In genomic region chrX:131821945-131822622, GRCh38 we compare ENCODE assay signal across 1 cellular context.
TF ChIP-seq lines count a peak whose summit lies in the region.

No MANE protein-coding gene starts in this region.

TF ChIP-seq in K562, 482 proteins besides CTCF, POLR2A, EP300 and RAD21 (continued from another document):
- no peak for TF ChIP-seq THAP12 (CRISPR knock-in tag; IDR thresholded peaks at IDR 0.05)
